ENCODE assay signal across 17 cellular contexts in genomic region chr7:101555269-101555920, GRCh38.
"Had no signal": no experiment of that assay in that cellular context is flagged by ENCODE, and none has a peak within 500 bp of the region (broad histone marks: within the 10 kb centered on the region; RNA-seq: fewer than 3 reads in every experiment).

No MANE protein-coding gene starts in this region.

- ATAC-seq: foreskin keratinocyte; left colon; natural killer cell; psoas muscle; SK-N-SH treated with all-trans-retinoic acid at 6 μM for 48 hours; stimulated activated naive CD8-positive, alpha-beta T cell treated with anti-CD3 and anti-CD28 coated beads, Interleukin-15, Interleukin-2, amounts not matched to agents 100 U/mL and 50 U/mL, for 24 hours had no signal

- H3K4me1 Mint-ChIP-seq: natural killer cell had no signal

- H3K4me3 Mint-ChIP-seq: activated naive CD8-positive, alpha-beta T cell; natural killer cell; T-helper 1 cell treated with Interleukin-12 subunit alpha and Interleukin-12 subunit beta and Interleukin-4 antibody, amounts not matched to agents 30 μg/mL and 1 μg/mL, for 36 hours had no signal

- H3K9me3 ChIP-seq: breast epithelium, psoas muscle, sigmoid colon had no signal

- H3K4me3 ChIP-seq: breast epithelium, dorsolateral prefrontal cortex, psoas muscle, sigmoid colon had no signal

- H3K27me3 Mint-ChIP-seq: activated naive CD8-positive, alpha-beta T cell had no signal

- DNase-seq: activated CD4-positive, alpha-beta T cell treated with anti-CD3 and anti-CD28 coated beads for 48 hours; activated CD8-positive, alpha-beta memory T cell treated with anti-CD3 and anti-CD28 coated beads for 24 hours; activated effector memory CD4-positive, alpha-beta T cell treated with Interleukin-2 at 50 U/mL for 16 hours; anterior cingulate cortex; foreskin keratinocyte; left colon; natural killer cell; nucleus accumbens; sigmoid colon; stimulated activated CD4-positive, alpha-beta T cell treated with anti-CD3 and anti-CD28 coated beads, Interleukin-2, amount 100 ng/mL, for 48 hours; stimulated activated naive CD8-positive, alpha-beta T cell treated with anti-CD3 and anti-CD28 coated beads, Interleukin-15, Interleukin-2, amounts not matched to agents 100 U/mL and 50 U/mL, for 24 hours had no signal

- H3K27ac Mint-ChIP-seq: activated naive CD8-positive, alpha-beta T cell; natural killer cell; T-helper 1 cell treated with Interleukin-12 subunit alpha and Interleukin-12 subunit beta and Interleukin-4 antibody, amounts not matched to agents 30 μg/mL and 1 μg/mL, for 36 hours had no signal

- H3K9me3 Mint-ChIP-seq: natural killer cell; T-helper 1 cell treated with Interleukin-12 subunit alpha and Interleukin-12 subunit beta and Interleukin-4 antibody, amounts not matched to agents 30 μg/mL and 1 μg/mL, for 36 hours had no signal

- H3K36me3 Mint-ChIP-seq: activated naive CD8-positive, alpha-beta T cell; natural killer cell had no signal

- H3K4me1 ChIP-seq: breast epithelium, foreskin keratinocyte, psoas muscle, sigmoid colon had no signal

- H3K36me3 ChIP-seq: breast epithelium, sigmoid colon had no signal

- H3K27me3 ChIP-seq: dorsolateral prefrontal cortex, foreskin keratinocyte had no signal

- H3K27ac ChIP-seq: breast epithelium, dorsolateral prefrontal cortex, foreskin keratinocyte, psoas muscle, sigmoid colon had no signal
